In genomic region chr10:59227136-59227673, GRCh38 we compare ENCODE assay signal across 1 cellular context.
TF ChIP-seq lines count a peak whose summit lies in the region.

No MANE protein-coding gene starts in this region.

TF ChIP-seq in HepG2, 621 proteins besides CTCF, POLR2A, EP300 and RAD21 (continued from another document):
- TF ChIP-seq HINFP (CRISPR knock-in tag; IDR thresholded peaks at IDR 0.05; ENCODE audit: low read depth) (no peak), ARNTL (CRISPR knock-in tag; IDR thresholded peaks at IDR 0.05) (no peak)
TF ChIP-seq in HepG2: peak in this region for 4.
